ENCODE assay signal across 19 cellular contexts in genomic region chr19:54017266-54017665, GRCh38. TPM values are rescaled to one million over a fixed set of nuclear protein-coding genes. Genes with fewer than 3 reads are reported as not detected.
DNase-seq lines count a peak whose midpoint lies in the region; ATAC-seq, FAIRE-seq and TF ChIP-seq lines count a peak whose summit lies in the region.
"Had no signal": no experiment of that assay in that cellular context is flagged by ENCODE, and none has a peak within 500 bp of the region (broad histone marks: within the 10 kb centered on the region; RNA-seq: fewer than 3 reads in every experiment).

No MANE protein-coding gene starts in this region.

- H3K4me3 ChIP-seq in HEK293 (ENCODE audit: low read depth, low read length) = no peak overlapping the region
- H3K4me3 ChIP-seq in fibroblast of villous mesenchyme (ENCODE audit: low read depth, low read length) = no peak overlapping the region
- H3K4me3 ChIP-seq: body of pancreas had no signal

- no peak for FAIRE-seq in HTR-8/SVneo (lab: Jason Lieb, UNC)

- POLR2A ChIA-PET in HEK293 (lab: Yijun Ruan, JAX) = interaction anchor here (0.6 kb wide), 1 partner anchor 130 kb away, joined by 5 read pairs; no protein-coding TSS in a partner anchor

- H3K27ac ChIP-seq in HEK293 (ENCODE audit: extremely low read depth, low read depth, low read length) = no peak overlapping the region
- H3K27ac ChIP-seq: body of pancreas had no signal

- TF ChIP-seq CTCF in HEK293 (tag by site-specific recombination; IDR thresholded peaks at IDR 0.05) (no peak), fibroblast of villous mesenchyme (IDR thresholded peaks at IDR 0.05; ENCODE audit: insufficient read depth, low read depth, low read length) (no peak)

- CTCF ChIA-PET in HEK293 (lab: Yijun Ruan, JAX) = interaction anchor here (1.2 to 4.1 kb wide), 3 partner anchors 12 to 224 kb away, joined by 3 to 15 read pairs (median 4); no protein-coding TSS in a partner anchor

- ATAC-seq in HG02852 (IDR thresholded peaks at IDR 0.05; ENCODE audit: unreplicated experiment) = no peak
- ATAC-seq: activated T-helper 17 cell treated with anti-CD3 and anti-CD28 coated beads, Interleukin-2, amount 50 U/mL, for 72 hours; body of pancreas; HCT116; left colon; Right ventricle myocardium inferior; sciatic nerve had no signal

- no peaks in the 10 kb centered on the region for H3K36me3 ChIP-seq in HEK293 (ENCODE audit: control insufficient read depth in 2 of 2, insufficient read depth in 1 of 2, low read length in 2 of 2)

- H3K9me3 ChIP-seq in HEK293 (ENCODE audit: control insufficient read depth, insufficient read depth, low read depth, low read length) = no peaks in the 10 kb centered on the region
- H3K9me3 ChIP-seq: body of pancreas had no signal

- DNase-seq in CD1c-positive myeloid dendritic cell (ENCODE audit: extremely low spot score) = peak; percentile 56
- peak; percentile 48 for DNase-seq in RKO (ENCODE audit: low spot score)
- DNase-seq in fibroblast of villous mesenchyme (ENCODE audit: low read depth) = peak; percentile 77
- no peak for DNase-seq in HTR-8/SVneo (ENCODE audit: insufficient read length, low spot score)
- DNase-seq in activated naive CD4-positive, alpha-beta T cell treated with anti-CD3 and anti-CD28 coated beads, Interleukin-2, amount 50 U/mL, for 16 hours = no peak
- DNase-seq in HuH-7.5 (ENCODE audit: low spot score) = no peak
- DNase-seq: activated CD4-positive, alpha-beta T cell treated with anti-CD3 and anti-CD28 coated beads, Interleukin-2, amount 50 U/mL, for 48 hours; body of pancreas; C1 segment of cervical spinal cord; left colon; NCI-H446 treated with DMSO at 0.1 percent for 48 hours; nephron progenitor cell; T-helper 9 cell had no signal

- H3K4me1 ChIP-seq in HEK293 (ENCODE audit: control insufficient read depth, insufficient read depth, low read length) = peaks cover 4% of the 10 kb centered on the region; the same call in 1 of the 2 replicates

TF ChIP-seq in HEK293, 187 proteins besides CTCF, POLR2A, EP300 and RAD21:
- TF ChIP-seq ZNF558 (tag by site-specific recombination; IDR thresholded peaks at IDR 0.05) (no peak), SETDB1 (IDR thresholded peaks at IDR 0.05; ENCODE audit: insufficient read length, low read length) (peak; percentile 22), ZNF521 (tag by site-specific recombination; IDR thresholded peaks at IDR 0.05) (no peak), ZNF596 (tag by site-specific recombination; IDR thresholded peaks at IDR 0.05) (peak; percentile 61; the same call in 1 of the 2 replicates), GLI4 (tag by site-specific recombination; IDR thresholded peaks at IDR 0.05) (no peak), ZIC2 (tag by site-specific recombination; IDR thresholded peaks at IDR 0.05) (no peak), AEBP2 (tag by site-specific recombination; IDR thresholded peaks at IDR 0.05; ENCODE audit: borderline replicate concordance) (no peak), ZNF114 (tag by site-specific recombination; IDR thresholded peaks at IDR 0.05) (no peak)

RNA-seq across cellular contexts. Expression of gene CACNG6, which starts 25.8 kb away (rescaled TPM):
- total RNA-seq in fibroblast of villous mesenchyme = under 0.01 and 1.3 TPM in 2 replicates
- total RNA-seq: activated T-helper 17 cell treated with anti-CD3 and anti-CD28 coated beads, Interleukin-2, amount 50 U/mL, for 72 hours; body of pancreas; left colon; Right ventricle myocardium inferior; sciatic nerve had no signal

RNA-seq across cellular contexts. Expression of gene VSTM1, which starts 46.4 kb away (rescaled TPM):
- total RNA-seq in fibroblast of villous mesenchyme = 0.43 TPM in 1 of 2 replicates, not detected in the other
- total RNA-seq: activated T-helper 17 cell treated with anti-CD3 and anti-CD28 coated beads, Interleukin-2, amount 50 U/mL, for 72 hours; body of pancreas; left colon; Right ventricle myocardium inferior had no signal

RNA-seq across cellular contexts. Expression of gene CACNG8, which starts 54.5 kb away (rescaled TPM):
- total RNA-seq in fibroblast of villous mesenchyme = under 0.01 TPM in 1 of 2 replicates, not detected in the other
- total RNA-seq: body of pancreas had no signal

Comparison
In these comparisons a context has a peak if more than half of its experiments do, and no peak if none do; other contexts are left out.
1. DNase-seq: peak in CD1c-positive myeloid dendritic cell (single experiment), RKO (single experiment) and fibroblast of villous mesenchyme (single experiment); none in HTR-8/SVneo (single experiment), activated naive CD4-positive, alpha-beta T cell treated with anti-CD3 and anti-CD28 coated beads, Interleukin-2, amount 50 U/mL, for 16 hours (single experiment) and HuH-7.5 (single experiment).